29 cellular contexts compared by ENCODE assay signal in the genomic region with DNA sequence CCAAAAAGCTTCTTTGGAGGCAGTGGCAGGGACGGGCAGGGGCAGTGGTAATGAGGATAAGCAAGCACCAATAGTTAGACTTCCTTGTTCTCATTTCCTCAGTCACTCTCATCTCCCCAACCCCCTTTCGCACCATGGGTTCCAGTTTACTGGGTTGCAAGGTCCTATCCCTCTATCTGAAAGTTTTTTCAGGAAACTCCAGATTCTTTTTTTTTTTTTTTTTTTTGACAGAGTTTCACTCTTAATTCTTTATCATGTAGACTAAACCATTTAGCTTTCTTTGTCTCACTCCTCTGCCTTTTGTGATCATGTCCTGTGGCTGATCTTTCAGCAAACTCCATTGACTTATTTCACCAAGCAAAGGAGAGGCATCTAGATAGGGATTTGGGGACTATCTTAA.
"Had no signal": no experiment of that assay in that cellular context is flagged by ENCODE, and none has a peak within 500 bp of the region (broad histone marks: within the 10 kb centered on the region; RNA-seq: fewer than 3 reads in every experiment).

No MANE protein-coding gene starts in this region.

- H3K27me3 ChIP-seq: MG63, SJSA1 had no signal

- ATAC-seq: activated CD8-positive, alpha-beta T cell treated with anti-CD3 and anti-CD28 coated beads, Interleukin-2, amount 10 ng/mL, durations not matched to agents 7 days and 5 days; activated naive CD4-positive, alpha-beta T cell treated with anti-CD3 and anti-CD28 coated beads, Interleukin-2, amount 50 U/mL, for 72 hours; activated naive CD8-positive, alpha-beta T cell treated with anti-CD3 and anti-CD28 coated beads, Interleukin-2, amount 50 U/mL, for 24 hours; PC-3; SK-N-SH treated with all-trans-retinoic acid at 6 μM for 48 hours had no signal

- H3K27ac ChIP-seq: KMS-11, SJSA1 had no signal

- H3K4me3 Mint-ChIP-seq: activated CD8-positive, alpha-beta T cell treated with anti-CD3 and anti-CD28 coated beads, Interleukin-2, amount 10 ng/mL, durations not matched to agents 7 days and 5 days; activated naive CD8-positive, alpha-beta T cell treated with anti-CD3 and anti-CD28 coated beads, Interleukin-2, amount 50 U/mL, for 24 hours; activated T-helper 1 cell treated with anti-CD3 and anti-CD28 coated beads, Interleukin-12 subunit alpha, Interleukin-12 subunit beta, Interleukin-2, Interleukin-4 antibody, amounts not matched to agents 30 ng/mL and 10 ng/mL and 1 ng/mL, durations not matched to agents 14 hours and 24 hours and 36 hours; brain; central memory CD8-positive, alpha-beta T cell; T-helper 1 cell treated with Interleukin-12 subunit alpha and Interleukin-12 subunit beta and Interleukin-4 antibody, amounts not matched to agents 30 μg/mL and 1 μg/mL, for 36 hours had no signal

- H3K4me3 ChIP-seq: MG63, SJSA1 had no signal

- H3K9ac ChIP-seq: KMS-11 had no signal

- H3K4me1 ChIP-seq: SJSA1 had no signal

- H3K4me1 Mint-ChIP-seq: activated naive CD8-positive, alpha-beta T cell treated with anti-CD3 and anti-CD28 coated beads, Interleukin-2, amount 50 U/mL, for 24 hours; brain; central memory CD8-positive, alpha-beta T cell had no signal

- DNase-seq: activated CD4-positive, alpha-beta T cell treated with anti-CD3 and anti-CD28 coated beads for 48 hours; activated CD4-positive, alpha-beta T cell treated with anti-CD3 and anti-CD28 coated beads, Interleukin-2, amount 50 U/mL, for 4 hours; activated CD4-positive, CD25-positive, alpha-beta regulatory T cell treated with anti-CD3 and anti-CD28 coated beads, Interleukin-2, amount 50 U/mL, for 72 hours; activated CD8-positive, alpha-beta memory T cell treated with anti-CD3 and anti-CD28 coated beads, Interleukin-2, amount 50 U/mL, for 48 hours; activated CD8-positive, alpha-beta T cell treated with anti-CD3 and anti-CD28 coated beads, Interleukin-2, amount 10 ng/mL, durations not matched to agents 7 days and 5 days; activated effector memory CD4-positive, alpha-beta T cell treated with Interleukin-2 at 50 U/mL for 16 hours; activated naive CD4-positive, alpha-beta T cell treated with Interleukin-2 at 50 U/mL for 16 hours; activated naive CD8-positive, alpha-beta T cell treated with anti-CD3 and anti-CD28 coated beads, Interleukin-2, amount 50 U/mL, for 24 hours; activated T-cell treated with anti-CD3 and anti-CD28 coated beads, Interleukin-2, amount 50 U/mL, for 1 hour; amniotic stem cell; MG63; NCI-H1105; NCI-H1436; NCI-H1694 treated with DMSO at 0.1 percent for 48 hours; NCI-H2029 treated with DMSO at 0.1 percent for 48 hours; NCI-H345; NCI-H510A; NCI-H526 treated with DMSO at 0.1 percent for 48 hours; NCI-H82; PC-3; SHP77 had no signal

- H3K4me2 ChIP-seq: KMS-11 had no signal

- H3K27me3 Mint-ChIP-seq: activated naive CD8-positive, alpha-beta T cell treated with anti-CD3 and anti-CD28 coated beads, Interleukin-2, amount 50 U/mL, for 24 hours; brain; central memory CD8-positive, alpha-beta T cell had no signal

- H3K9me3 ChIP-seq: MG63, SJSA1 had no signal

- H3K36me3 ChIP-seq: MG63, SJSA1 had no signal

- H3K27ac Mint-ChIP-seq: activated CD8-positive, alpha-beta T cell treated with anti-CD3 and anti-CD28 coated beads, Interleukin-2, amount 10 ng/mL, durations not matched to agents 7 days and 5 days; activated naive CD4-positive, alpha-beta T cell treated with anti-CD3 and anti-CD28 coated beads, Interleukin-2, amount 50 U/mL, for 72 hours; activated naive CD8-positive, alpha-beta T cell treated with anti-CD3 and anti-CD28 coated beads, Interleukin-2, amount 50 U/mL, for 24 hours; activated T-helper 1 cell treated with anti-CD3 and anti-CD28 coated beads, Interleukin-12 subunit alpha, Interleukin-12 subunit beta, Interleukin-2, Interleukin-4 antibody, amounts not matched to agents 30 ng/mL and 10 ng/mL and 1 ng/mL, durations not matched to agents 14 hours and 24 hours and 36 hours; brain; T-helper 1 cell treated with Interleukin-12 subunit alpha and Interleukin-12 subunit beta and Interleukin-4 antibody, amounts not matched to agents 30 μg/mL and 1 μg/mL, for 36 hours had no signal
